In genomic region chr3:44439499-44440295, GRCh38 we compare ENCODE assay signal across 8 cellular contexts. TPM values are rescaled to one million over a fixed set of nuclear protein-coding genes. Genes with fewer than 3 reads are reported as not detected.
DNase-seq lines count a peak whose midpoint lies in the region; ATAC-seq and TF ChIP-seq lines count a peak whose summit lies in the region.

No MANE protein-coding gene starts in this region.

- intact Hi-C loops in left colon (cut with DNase I, micrococcal nuclease): no loop called here

- TF ChIP-seq POLR2A in GM15510 (IDR thresholded peaks at IDR 0.05; ENCODE audit: borderline replicate concordance, extremely low read depth, insufficient read length): peak; percentile 18

- DNase-seq in activated naive CD8-positive, alpha-beta T cell treated with anti-CD3 and anti-CD28 coated beads, Interleukin-2, amount 50 U/mL, for 16 hours (ENCODE audit: low read depth, low spot score): peak; percentile 21
- DNase-seq in left colon (peak; percentile 57 to 77), NCI-H82 (lab: John Stamatoyannopoulos, UW) (no peak), 8988T (no peak)
- DNase-seq in stimulated activated CD4-positive, alpha-beta T cell treated with anti-CD3 and anti-CD28 coated beads, Interleukin-4, amount 100 ng/mL, for 48 hours (ENCODE audit: low read depth in 2 of 2): peak; percentile 56 to 70

- ATAC-seq in HG02938 (IDR thresholded peaks at IDR 0.05; ENCODE audit: unreplicated experiment): peak; percentile 97
- ATAC-seq in SK-N-SH treated with all-trans-retinoic acid at 6 μM for 48 hours: peak; percentile 97
- peak; percentile 91 for ATAC-seq in left colon

TF ChIP-seq in SK-N-SH treated with all-trans-retinoic acid at 6 μM for 48 hours, 23 proteins besides CTCF, POLR2A, EP300 and RAD21:
- TF ChIP-seq CREB5 (CRISPR knock-in tag; IDR thresholded peaks at IDR 0.05; ENCODE audit: low read depth) (peak; percentile 63; the same call in 1 of the 2 replicates), ARNTL (CRISPR knock-in tag; IDR thresholded peaks at IDR 0.05; ENCODE audit: borderline replicate concordance, low read depth) (no peak; the same call in 1 of the 2 replicates), GLIS3 (CRISPR knock-in tag; IDR thresholded peaks at IDR 0.05) (0 out of 2 replicates have a peak, but pooled peaks have one; percentile 10), PPARA (CRISPR knock-in tag; IDR thresholded peaks at IDR 0.05; ENCODE audit: borderline replicate concordance) (no peak), ZC3H10 (CRISPR knock-in tag; IDR thresholded peaks at IDR 0.05) (no peak), CSDC2 (CRISPR knock-in tag; IDR thresholded peaks at IDR 0.05) (no peak), TSHZ2 (CRISPR knock-in tag; IDR thresholded peaks at IDR 0.05) (peak; percentile 82; the same call in 1 of the 2 replicates), BACH2 (CRISPR knock-in tag; IDR thresholded peaks at IDR 0.05; ENCODE audit: borderline replicate concordance) (no peak), TOX (CRISPR knock-in tag; IDR thresholded peaks at IDR 0.05; ENCODE audit: borderline replicate concordance) (peak; percentile 39; the same call in 1 of the 2 replicates), ZFP30 (CRISPR knock-in tag; IDR thresholded peaks at IDR 0.05) (no peak), POU6F1 (CRISPR knock-in tag; IDR thresholded peaks at IDR 0.05; ENCODE audit: borderline replicate concordance, low read depth) (no peak), ZNF8 (CRISPR knock-in tag; IDR thresholded peaks at IDR 0.05) (no peak), ESRRG (CRISPR knock-in tag; IDR thresholded peaks at IDR 0.05) (no peak), TCF4 (CRISPR knock-in tag; IDR thresholded peaks at IDR 0.05; ENCODE audit: borderline replicate concordance) (peak; percentile 88), SNAI2 (CRISPR knock-in tag; IDR thresholded peaks at IDR 0.05) (peak; percentile 86), ZNF565 (CRISPR knock-in tag; conservative IDR thresholded peaks at IDR 0.05; ENCODE audit: low read depth) (0 out of 2 replicates have a peak, but pooled peaks have one; percentile 24), ISL1 (CRISPR knock-in tag; IDR thresholded peaks at IDR 0.05) (no peak), RARB (CRISPR knock-in tag; IDR thresholded peaks at IDR 0.05) (no peak)
- TF ChIP-seq, protein P1, sequence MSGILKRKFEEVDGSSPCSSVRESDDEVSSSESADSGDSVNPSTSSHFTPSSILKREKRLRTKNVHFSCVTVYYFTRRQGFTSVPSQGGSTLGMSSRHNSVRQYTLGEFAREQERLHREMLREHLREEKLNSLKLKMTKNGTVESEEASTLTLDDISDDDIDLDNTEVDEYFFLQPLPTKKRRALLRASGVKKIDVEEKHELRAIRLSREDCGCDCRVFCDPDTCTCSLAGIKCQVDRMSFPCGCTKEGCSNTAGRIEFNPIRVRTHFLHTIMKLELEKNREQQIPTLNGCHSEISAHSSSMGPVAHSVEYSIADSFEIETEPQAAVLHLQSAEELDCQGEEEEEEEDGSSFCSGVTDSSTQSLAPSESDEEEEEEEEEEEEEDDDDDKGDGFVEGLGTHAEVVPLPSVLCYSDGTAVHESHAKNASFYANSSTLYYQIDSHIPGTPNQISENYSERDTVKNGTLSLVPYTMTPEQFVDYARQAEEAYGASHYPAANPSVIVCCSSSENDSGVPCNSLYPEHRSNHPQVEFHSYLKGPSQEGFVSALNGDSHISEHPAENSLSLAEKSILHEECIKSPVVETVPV (CRISPR knock-in tag; IDR thresholded peaks at IDR 0.05): peak; percentile 68; the same call in 1 of the 2 replicates
- TF ChIP-seq, protein P2, sequence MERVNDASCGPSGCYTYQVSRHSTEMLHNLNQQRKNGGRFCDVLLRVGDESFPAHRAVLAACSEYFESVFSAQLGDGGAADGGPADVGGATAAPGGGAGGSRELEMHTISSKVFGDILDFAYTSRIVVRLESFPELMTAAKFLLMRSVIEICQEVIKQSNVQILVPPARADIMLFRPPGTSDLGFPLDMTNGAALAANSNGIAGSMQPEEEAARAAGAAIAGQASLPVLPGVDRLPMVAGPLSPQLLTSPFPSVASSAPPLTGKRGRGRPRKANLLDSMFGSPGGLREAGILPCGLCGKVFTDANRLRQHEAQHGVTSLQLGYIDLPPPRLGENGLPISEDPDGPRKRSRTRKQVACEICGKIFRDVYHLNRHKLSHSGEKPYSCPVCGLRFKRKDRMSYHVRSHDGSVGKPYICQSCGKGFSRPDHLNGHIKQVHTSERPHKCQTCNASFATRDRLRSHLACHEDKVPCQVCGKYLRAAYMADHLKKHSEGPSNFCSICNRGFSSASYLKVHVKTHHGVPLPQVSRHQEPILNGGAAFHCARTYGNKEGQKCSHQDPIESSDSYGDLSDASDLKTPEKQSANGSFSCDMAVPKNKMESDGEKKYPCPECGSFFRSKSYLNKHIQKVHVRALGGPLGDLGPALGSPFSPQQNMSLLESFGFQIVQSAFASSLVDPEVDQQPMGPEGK (CRISPR knock-in tag; IDR thresholded peaks at IDR 0.05; ENCODE audit: borderline replicate concordance): peak; percentile 97

RNA-seq across cellular contexts. Expression of gene ZNF445, which starts 37.8 kb away (rescaled TPM):
- total RNA-seq in left colon: 10 to 100 TPM; 13.4 to 14.7 TPM

Comparison
In these comparisons a context has a peak if more than half of its experiments do, and no peak if none do; other contexts are left out.
1. DNase-seq: peak in activated naive CD8-positive, alpha-beta T cell treated with anti-CD3 and anti-CD28 coated beads, Interleukin-2, amount 50 U/mL, for 16 hours (single experiment), left colon (2 of 2) and stimulated activated CD4-positive, alpha-beta T cell treated with anti-CD3 and anti-CD28 coated beads, Interleukin-4, amount 100 ng/mL, for 48 hours (2 of 2); none in NCI-H82 (single experiment) and 8988T (single experiment).
2. Peak in every context shown above with its lines, with median percentiles within 50 percentile points of each other: ATAC-seq.